Comparison of ENCODE assay signal across 15 cellular contexts in genomic region chrX:74119016-74119910, GRCh38.
DNase-seq lines count a peak whose midpoint lies in the region; TF ChIP-seq lines count a peak whose summit lies in the region.
"Had no signal": no experiment of that assay in that cellular context is flagged by ENCODE, and none has a peak within 500 bp of the region (broad histone marks: within the 10 kb centered on the region; RNA-seq: fewer than 3 reads in every experiment).

No MANE protein-coding gene starts in this region.

- no peaks in the 10 kb centered on the region for H3K9me3 ChIP-seq in SJSA1 (replicated peaks)
- H3K9me3 ChIP-seq in H9 (ENCODE audit: control insufficient read depth, low read depth, low read length), result no peaks in the 10 kb centered on the region

- H3K27me3 ChIP-seq in SJSA1 (replicated peaks) (no peaks in the 10 kb centered on the region), H9 (ENCODE audit: insufficient read depth, low read length) (no peaks in the 10 kb centered on the region)
- H3K27me3 ChIP-seq: hepatocyte had no signal

- no peak overlapping the region for H2BK20ac ChIP-seq in H9 (ENCODE audit: low read depth, low read length, poor library complexity, severe bottlenecking)

- no peak overlapping the region for H3K4ac ChIP-seq in H9 (ENCODE audit: low read depth, low read length)

- no peak overlapping the region for H3K4me2 ChIP-seq in H9 (ENCODE audit: insufficient read depth, insufficient read length, low read length)
- H3K4me2 ChIP-seq: hepatocyte had no signal

- H2BK15ac ChIP-seq in H9 (ENCODE audit: low read depth, low read length), result no peak overlapping the region

- no peak overlapping the region for H3K9ac ChIP-seq in H9 (ENCODE audit: extremely low read depth, insufficient read length, low read length)

- H2BK120ac ChIP-seq in H9 (ENCODE audit: low read depth, low read length, poor library complexity, severe bottlenecking), result no peak overlapping the region

- no peak for TF ChIP-seq CTCF in foreskin fibroblast (IDR thresholded peaks at IDR 0.05; ENCODE audit: low read depth, low read length)
- no peak for TF ChIP-seq CTCF in H9 (conservative IDR thresholded peaks at IDR 0.05)

- H2BK12ac ChIP-seq in H9 (ENCODE audit: insufficient read length, low read depth, low read length), result no peak overlapping the region

- H2AFZ ChIP-seq in H9 (ENCODE audit: low read length), result no peak overlapping the region
- H2AFZ ChIP-seq: hepatocyte had no signal

- H3K18ac ChIP-seq in H9 (ENCODE audit: insufficient read length, low read depth, low read length), result no peak overlapping the region

- H3K79me1 ChIP-seq in H9 (ENCODE audit: insufficient read depth, low read depth, low read length, poor library complexity, severe bottlenecking), result no peaks in the 10 kb centered on the region

- H4K8ac ChIP-seq in H9 (replicated peaks; ENCODE audit: insufficient read length, low read depth, low read length), result no peak overlapping the region

- no peaks in the 10 kb centered on the region for H3K79me2 ChIP-seq in H9 (ENCODE audit: insufficient read depth, low read length)
- H3K79me2 ChIP-seq: hepatocyte had no signal

- H3K36me3 ChIP-seq in SJSA1, result no peaks in the 10 kb centered on the region

- no peak overlapping the region for H3K56ac ChIP-seq in H9 (ENCODE audit: insufficient read length, low read depth, low read length)

- no peak overlapping the region for H3K23ac ChIP-seq in H9 (ENCODE audit: insufficient read length, low read depth, low read length)

- H3K4me1 Mint-ChIP-seq in H9, result peaks cover 0 to 11% of the 10 kb centered on the region in 2 experiments; a peak in 2 of 4 replicates
- H3K4me1 Mint-ChIP-seq: natural killer cell had no signal

- no peak overlapping the region for H2BK5ac ChIP-seq in H9 (ENCODE audit: insufficient read length, low read length)

- H3K27ac ChIP-seq in SJSA1 (peak overlapping the region; percentile 27; the same call in 1 of the 2 replicates), H9 (ENCODE audit: insufficient read length, low read depth, low read length) (no peak overlapping the region)
- H3K27ac ChIP-seq: hepatocyte had no signal

- no peak overlapping the region for H4K5ac ChIP-seq in H9 (ENCODE audit: insufficient read length, low read depth, low read length)

- H4K91ac ChIP-seq in H9 (ENCODE audit: insufficient read length, low read depth, low read length), result no peak overlapping the region

- H4K20me1 ChIP-seq in H9 (ENCODE audit: control insufficient read depth, insufficient read depth, insufficient read length), result no peaks in the 10 kb centered on the region

- H3K4me1 ChIP-seq in SJSA1 (replicated peaks) (peaks cover 15% of the 10 kb centered on the region), H9 (ENCODE audit: insufficient read depth, low read length) (no peaks in the 10 kb centered on the region)

- WGBS in H9 (ENCODE audit: extremely low coverage, insufficient read length, low lambda C conversion rate), result no CpG with 5 or more reads among the region's 6 CpGs

- H3K27me3 Mint-ChIP-seq in H9 (ENCODE audit: low read depth), result no peaks in the 10 kb centered on the region
- H3K27me3 Mint-ChIP-seq: activated CD4-positive, alpha-beta memory T cell treated with anti-CD3 and anti-CD28 coated beads for 36 hours had no signal

- no peak overlapping the region for H3K4me3 Mint-ChIP-seq in H9
- H3K4me3 Mint-ChIP-seq: activated CD4-positive, alpha-beta memory T cell treated with anti-CD3 and anti-CD28 coated beads for 36 hours; CD14-positive monocyte; natural killer cell had no signal

- H2AK5ac ChIP-seq in H9 (ENCODE audit: insufficient read length, low read length), result no peak overlapping the region

- peak overlapping the region in 1 of 3 experiments; percentile 29; a peak in 1 of 7 replicates for H3K27ac Mint-ChIP-seq in H9
- H3K27ac Mint-ChIP-seq: activated CD4-positive, alpha-beta memory T cell treated with anti-CD3 and anti-CD28 coated beads for 36 hours had no signal

- no peaks in the 10 kb centered on the region for H3K23me2 ChIP-seq in H9 (ENCODE audit: insufficient read length, low read depth, low read length, poor library complexity, severe bottlenecking)

- H3K36me3 Mint-ChIP-seq in H9 (ENCODE audit: insufficient read depth in 1 of 3, low read depth in 3 of 3), result peaks cover 0 to 2% (median 0%) of the 10 kb centered on the region in 3 experiments; a peak in 2 of 7 replicates
- H3K36me3 Mint-ChIP-seq: activated CD4-positive, alpha-beta memory T cell treated with anti-CD3 and anti-CD28 coated beads for 36 hours; CD14-positive monocyte; natural killer cell had no signal

- no peak overlapping the region for H3K14ac ChIP-seq in H9 (ENCODE audit: insufficient read depth, low read length)

- H3K4me3 ChIP-seq in SJSA1, result no peak overlapping the region
- no peak overlapping the region for H3K4me3 ChIP-seq in foreskin fibroblast (ENCODE audit: low read depth in 1 of 2, low read length in 2 of 2)
- H3K4me3 ChIP-seq: hepatocyte had no signal

- no peak overlapping the region for H3T11ph ChIP-seq in H9 (ENCODE audit: low read length)

- DNase-seq in AG08395 (ENCODE audit: low spot score) (peak; percentile 74), HS-5 (ENCODE audit: low read depth) (peak; percentile 5), SJSA1 (ENCODE audit: low read depth in 1 of 2, low spot score in 2 of 2) (peak; percentile 46 to 51), foreskin fibroblast (peak; percentile 38 to 59), NCI-H1417 (lab: John Stamatoyannopoulos, UW) (no peak), H9 (no peak), cerebellum (ENCODE audit: low spot score) (no peak)
- no peak for DNase-seq in activated CD8-positive, alpha-beta memory T cell treated with anti-CD3 and anti-CD28 coated beads, Interleukin-2, amount 50 U/mL, for 48 hours
- DNase-seq: activated CD4-positive, alpha-beta memory T cell treated with anti-CD3 and anti-CD28 coated beads for 36 hours; aorta; natural killer cell; NCI-H187; Right ventricle myocardium superior had no signal

- no peaks in the 10 kb centered on the region for H3K9me3 Mint-ChIP-seq in H9
- H3K9me3 Mint-ChIP-seq: activated CD4-positive, alpha-beta memory T cell treated with anti-CD3 and anti-CD28 coated beads for 36 hours; natural killer cell had no signal

Comparison
In these comparisons a context has a peak if more than half of its experiments do, and no peak if none do; other contexts are left out.
1. DNase-seq: peak in AG08395 (single experiment), HS-5 (single experiment), SJSA1 (2 of 2) and foreskin fibroblast (2 of 2); none in NCI-H1417 (0 of 3), H9 (single experiment), cerebellum (single experiment) and activated CD8-positive, alpha-beta memory T cell treated with anti-CD3 and anti-CD28 coated beads, Interleukin-2, amount 50 U/mL, for 48 hours (single experiment).